In the genomic region with DNA sequence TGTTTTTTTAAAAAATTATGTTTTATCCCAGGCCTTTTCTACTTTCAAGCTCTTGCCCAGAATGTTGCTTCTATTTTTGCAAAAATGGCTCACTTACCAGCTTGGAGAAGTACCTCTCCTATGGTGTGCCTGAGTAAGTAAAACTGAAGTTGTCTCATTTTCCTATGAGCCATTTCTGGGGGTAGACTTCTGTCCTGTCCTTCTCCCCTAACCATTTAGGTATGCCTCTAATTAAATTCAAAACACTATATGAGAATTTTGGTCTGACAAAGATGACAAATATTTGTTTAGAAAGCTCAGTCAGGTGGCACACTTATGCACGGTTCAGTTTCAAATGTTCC, we compare ENCODE assay signal across 21 cellular contexts.
DNase-seq lines count a peak whose midpoint lies in the region; ATAC-seq and TF ChIP-seq lines count a peak whose summit lies in the region.
"Had no signal": no experiment of that assay in that cellular context is flagged by ENCODE, and none has a peak within 500 bp of the region (broad histone marks: within the 10 kb centered on the region; RNA-seq: fewer than 3 reads in every experiment).

No MANE protein-coding gene starts in this region.

- ATAC-seq in stimulated activated naive CD8-positive, alpha-beta T cell treated with anti-CD3 and anti-CD28 coated beads, Interleukin-15, amount 100 ng/mL, for 72 hours, result peak; percentile 35
- ATAC-seq: GM12878, GM23338, PC-3 had no signal

- no peak for DNase-seq in activated naive CD4-positive, alpha-beta T cell treated with anti-CD3 and anti-CD28 coated beads for 36 hours
- DNase-seq in activated naive CD4-positive, alpha-beta T cell treated with anti-CD3 and anti-CD28 coated beads, Interleukin-2, amount 50 U/mL, for 16 hours, result no peak
- DNase-seq in HFFc6 (no peak), KBM-7 (no peak), HCEC 1CT (no peak)
- no peak for DNase-seq in stimulated activated naive CD8-positive, alpha-beta T cell treated with anti-CD3 and anti-CD28 coated beads, Interleukin-15, amount 100 ng/mL, for 72 hours
- DNase-seq: Caco-2; CD4-positive, CD25-positive, alpha-beta regulatory T cell; DND-41; KG1; NCI-H1048; NCI-H1436 treated with DMSO at 0.1 percent for 48 hours; NCI-H2081; NCI-H510A; NCI-H774 had no signal

- H3K27ac ChIP-seq in VCaP, result peak overlapping the region; percentile 11; the same call in 1 of the 2 replicates
- H3K27ac ChIP-seq: SJSA1 had no signal

- H3K4me1 Mint-ChIP-seq in activated naive CD4-positive, alpha-beta T cell treated with anti-CD3 and anti-CD28 coated beads for 36 hours (ENCODE audit: low read depth), result peaks cover 34% of the 10 kb centered on the region
- peaks cover 44% of the 10 kb centered on the region for H3K4me1 Mint-ChIP-seq in HFFc6 (ENCODE audit: low read depth)
- peaks cover 12% of the 10 kb centered on the region for H3K4me1 Mint-ChIP-seq in stimulated activated naive CD8-positive, alpha-beta T cell treated with anti-CD3 and anti-CD28 coated beads, Interleukin-15, amount 100 ng/mL, for 72 hours
- H3K4me1 Mint-ChIP-seq: B cell had no signal

- peak overlapping the region; percentile 25 for H3K27ac Mint-ChIP-seq in activated naive CD4-positive, alpha-beta T cell treated with anti-CD3 and anti-CD28 coated beads for 36 hours
- H3K27ac Mint-ChIP-seq in HFFc6, result 0 out of 2 replicates have a peak overlapping the region, but pooled peaks have one; percentile 10
- H3K27ac Mint-ChIP-seq in stimulated activated naive CD8-positive, alpha-beta T cell treated with anti-CD3 and anti-CD28 coated beads, Interleukin-15, amount 100 ng/mL, for 72 hours, result no peak overlapping the region
- H3K27ac Mint-ChIP-seq: B cell, GM23338 had no signal

- no peaks in the 10 kb centered on the region for H3K27me3 Mint-ChIP-seq in activated naive CD4-positive, alpha-beta T cell treated with anti-CD3 and anti-CD28 coated beads for 36 hours (ENCODE audit: low read depth)
- H3K27me3 Mint-ChIP-seq in HFFc6 (ENCODE audit: insufficient read depth), result peaks cover 2% of the 10 kb centered on the region
- no peaks in the 10 kb centered on the region for H3K27me3 Mint-ChIP-seq in stimulated activated naive CD8-positive, alpha-beta T cell treated with anti-CD3 and anti-CD28 coated beads, Interleukin-15, amount 100 ng/mL, for 72 hours

- no peaks in the 10 kb centered on the region for H3K9me3 Mint-ChIP-seq in activated naive CD4-positive, alpha-beta T cell treated with anti-CD3 and anti-CD28 coated beads for 36 hours
- H3K9me3 Mint-ChIP-seq in HFFc6, result no peaks in the 10 kb centered on the region
- peaks cover 0 to 9% of the 10 kb centered on the region in 2 donors for H3K9me3 Mint-ChIP-seq in stimulated activated naive CD8-positive, alpha-beta T cell treated with anti-CD3 and anti-CD28 coated beads, Interleukin-15, amount 100 ng/mL, for 72 hours
- H3K9me3 Mint-ChIP-seq: GM23338 had no signal

- TF ChIP-seq CTCF in HFFc6 (IDR thresholded peaks at IDR 0.05) (no peak), VCaP (conservative IDR thresholded peaks at IDR 0.05) (no peak)

- in situ Hi-C loops in KBM-7 (cut with MboI; ENCODE audit: low pct_unique_long_range_greater_than_20kb, low sequenced_read_pairs), result no loop called here

- H3K36me3 Mint-ChIP-seq in activated naive CD4-positive, alpha-beta T cell treated with anti-CD3 and anti-CD28 coated beads for 36 hours (ENCODE audit: low read depth), result peaks cover under 1% of the 10 kb centered on the region
- H3K36me3 Mint-ChIP-seq in HFFc6 (ENCODE audit: low read depth), result no peaks in the 10 kb centered on the region

- intact Hi-C loops in activated naive CD4-positive, alpha-beta T cell treated with anti-CD3 and anti-CD28 coated beads for 36 hours (cut with micrococcal nuclease), result loop anchor here (1.0 to 2.0 kb wide), 5 partner anchors 11 to 138 kb away; no protein-coding TSS in a partner anchor

- H3K4me3 Mint-ChIP-seq in activated naive CD4-positive, alpha-beta T cell treated with anti-CD3 and anti-CD28 coated beads for 36 hours, result no peak overlapping the region
- no peak overlapping the region for H3K4me3 Mint-ChIP-seq in HFFc6
- H3K4me3 Mint-ChIP-seq in stimulated activated naive CD8-positive, alpha-beta T cell treated with anti-CD3 and anti-CD28 coated beads, Interleukin-15, amount 100 ng/mL, for 72 hours, result no peak overlapping the region
- H3K4me3 Mint-ChIP-seq: B cell; CD4-positive, CD25-positive, alpha-beta regulatory T cell; GM23338 had no signal

- CTCF ChIA-PET in activated naive CD4-positive, alpha-beta T cell treated with anti-CD3 and anti-CD28 coated beads for 36 hours (lab: Charles Lee), result interaction anchor here (0.7 to 1.8 kb wide), 5 partner anchors 10 to 36 kb away, joined by 3 to 5 read pairs (median 3); no protein-coding TSS in a partner anchor

Comparison
In these comparisons a context has a peak if more than half of its experiments do, and no peak if none do; other contexts are left out.
1. H3K27ac Mint-ChIP-seq: peak in activated naive CD4-positive, alpha-beta T cell treated with anti-CD3 and anti-CD28 coated beads for 36 hours (single experiment) and HFFc6 (single experiment); none in stimulated activated naive CD8-positive, alpha-beta T cell treated with anti-CD3 and anti-CD28 coated beads, Interleukin-15, amount 100 ng/mL, for 72 hours (0 of 2).